Comparison of ENCODE assay signal across 8 cellular contexts in the genomic region with DNA sequence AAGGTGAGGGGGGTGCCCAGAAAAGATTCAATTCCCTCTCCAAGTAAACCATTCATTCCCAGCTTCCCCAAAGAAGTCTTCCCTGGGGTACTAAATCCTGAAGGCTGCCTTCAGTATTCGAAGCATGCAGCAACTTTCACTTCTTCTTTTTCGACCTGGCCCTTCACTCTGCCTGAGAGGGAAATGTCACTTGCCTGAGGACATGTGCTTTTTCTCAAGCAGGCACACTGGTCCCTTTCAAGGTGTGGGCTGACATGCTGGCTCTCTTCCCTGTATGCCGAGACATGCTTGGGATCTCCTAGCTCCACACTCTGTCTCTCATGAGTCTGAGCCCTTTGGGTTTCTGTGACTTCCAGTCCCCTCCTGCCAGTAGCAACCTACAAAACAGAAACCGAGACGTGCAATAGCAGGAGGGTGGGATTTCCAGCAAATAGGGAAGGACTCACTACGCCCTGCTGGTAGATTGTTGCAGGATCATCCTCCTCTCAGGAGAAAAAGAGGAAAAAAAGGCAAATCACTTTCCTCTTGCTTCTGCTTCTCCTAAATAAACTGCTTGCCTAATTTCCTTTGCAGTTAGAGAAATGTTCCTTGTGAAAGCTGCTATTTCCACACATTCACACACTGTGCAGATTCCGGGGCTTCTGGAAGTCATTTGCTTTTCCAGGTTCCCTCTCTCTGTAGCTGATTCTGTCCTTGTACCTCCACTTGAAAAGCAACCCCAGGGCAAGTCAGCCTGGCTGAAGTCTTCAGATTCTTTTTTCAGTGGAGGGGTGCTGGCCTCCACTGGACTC. TPM values are rescaled to one million over a fixed set of nuclear protein-coding genes. Genes with fewer than 3 reads are reported as not detected.
A peak's percentile ranks its signal among the peaks of the same experiment; 100 is the strongest.
DNase-seq lines count a peak whose midpoint lies in the region; ATAC-seq and TF ChIP-seq lines count a peak whose summit lies in the region.

No MANE protein-coding gene starts in this region.

- H3K36me3 ChIP-seq in left lung: no peaks in the 10 kb centered on the region

- peak in 1 of 2 donors; percentile 19 for TF ChIP-seq CTCF in left lung (IDR thresholded peaks at IDR 0.05)

- H3K4me3 ChIP-seq in left lung: no peak overlapping the region

- intact Hi-C loops in left lung (cut with DNase I): no loop called here

- H3K27me3 ChIP-seq in left lung: no peaks in the 10 kb centered on the region

- peak overlapping the region in 1 of 2 donors; percentile 79 for H3K27ac ChIP-seq in left lung

- peaks cover 0 to 45% of the 10 kb centered on the region in 2 donors for H3K4me1 ChIP-seq in left lung

- H3K9me3 ChIP-seq in left lung: no peaks in the 10 kb centered on the region

- DNase-seq in MV-4-11 (lab: John Stamatoyannopoulos, UW): peak; percentile 81
- DNase-seq in left lung: no peak
- DNase-seq in T1000 (lab: John Stamatoyannopoulos, UW): no peak
- no peak for DNase-seq in activated CD4-positive, alpha-beta T cell treated with anti-CD3 and anti-CD28 coated beads for 4 hours
- DNase-seq in DMS 273 (lab: John Stamatoyannopoulos, UW; ENCODE audit: unreplicated experiment): no peak
- no peak for DNase-seq in hippocampal formation (lab: John Stamatoyannopoulos, UW)

- peak; percentile 78 for ATAC-seq in GM18861 (IDR thresholded peaks at IDR 0.05; ENCODE audit: unreplicated experiment)
- peak; percentile 75 for ATAC-seq in HG02571 (IDR thresholded peaks at IDR 0.05; ENCODE audit: unreplicated experiment)
- ATAC-seq in left lung: peak; percentile 45

RNA-seq across cellular contexts. Expression of gene FIGNL1, which starts 33.4 kb away (rescaled TPM):
- total RNA-seq in left lung: 10 to 100 TPM; 12.0 to 13.5 TPM
